10 cellular contexts compared by ENCODE assay signal in genomic region chr4:152663203-152664066, GRCh38. TPM values are rescaled to one million over a fixed set of nuclear protein-coding genes. Genes with fewer than 3 reads are reported as not detected.
DNase-seq lines count a peak whose midpoint lies in the region; ATAC-seq and TF ChIP-seq lines count a peak whose summit lies in the region.
"Had no signal": no experiment of that assay in that cellular context is flagged by ENCODE, and none has a peak within 500 bp of the region (broad histone marks: within the 10 kb centered on the region; RNA-seq: fewer than 3 reads in every experiment).

No MANE protein-coding gene starts in this region.

- H3K27me3 Mint-ChIP-seq in CD4-positive, CD25-positive, alpha-beta regulatory T cell = no peaks in the 10 kb centered on the region
- H3K27me3 Mint-ChIP-seq in progenitor cell of endocrine pancreas = peaks cover 3% of the 10 kb centered on the region

- no peak for ATAC-seq in CD4-positive, CD25-positive, alpha-beta regulatory T cell (ENCODE audit: low read depth in 2 of 2)
- peak; percentile 60 for ATAC-seq in GM19455 (IDR thresholded peaks at IDR 0.05; ENCODE audit: unreplicated experiment)
- ATAC-seq in HG03442 (IDR thresholded peaks at IDR 0.05; ENCODE audit: unreplicated experiment) = peak; percentile 57

- H3K9me3 ChIP-seq in CD4-positive, CD25-positive, alpha-beta regulatory T cell (ENCODE audit: control insufficient read depth in 2 of 2, low read length in 2 of 2) = peaks cover 5 to 8% of the 10 kb centered on the region in 2 experiments
- H3K9me3 ChIP-seq: sigmoid colon had no signal

- peak overlapping the region; percentile 38 for H3K4me3 ChIP-seq in CD4-positive, CD25-positive, alpha-beta regulatory T cell (ENCODE audit: low read depth, low read length)
- no peak overlapping the region for H3K4me3 ChIP-seq in astrocyte of the spinal cord (ENCODE audit: low read depth, low read length)
- H3K4me3 ChIP-seq: sigmoid colon had no signal

- peaks cover 26% of the 10 kb centered on the region for H3K4me1 ChIP-seq in CD4-positive, CD25-positive, alpha-beta regulatory T cell (ENCODE audit: control insufficient read depth, insufficient read depth, low read length, poor library complexity, severe bottlenecking)
- H3K4me1 ChIP-seq: sigmoid colon had no signal

- H3K4me1 Mint-ChIP-seq in CD4-positive, CD25-positive, alpha-beta regulatory T cell = peaks cover 41 to 55% (median 45%) of the 10 kb centered on the region in 4 donors
- no peaks in the 10 kb centered on the region for H3K4me1 Mint-ChIP-seq in progenitor cell of endocrine pancreas (ENCODE audit: low read depth)

- no peaks in the 10 kb centered on the region for H3K27me3 ChIP-seq in CD4-positive, CD25-positive, alpha-beta regulatory T cell (ENCODE audit: control insufficient read depth, insufficient read depth, low read length)
- H3K27me3 ChIP-seq: sigmoid colon had no signal

- H3K27ac ChIP-seq in CD4-positive, CD25-positive, alpha-beta regulatory T cell (ENCODE audit: insufficient read depth, low read length, poor library complexity, severe bottlenecking) = peak overlapping the region; percentile 30
- H3K27ac ChIP-seq: sigmoid colon had no signal

- in situ Hi-C loops in astrocyte of the spinal cord (cut with HindIII; ENCODE audit: low sequenced_read_pairs) = no loop called here

- peak overlapping the region; percentile 74 to 81 (median 76) for H3K27ac Mint-ChIP-seq in CD4-positive, CD25-positive, alpha-beta regulatory T cell
- H3K27ac Mint-ChIP-seq in progenitor cell of endocrine pancreas = no peak overlapping the region

- H3K9me3 Mint-ChIP-seq in CD4-positive, CD25-positive, alpha-beta regulatory T cell = peaks cover 0 to 9% (median 7%) of the 10 kb centered on the region in 7 donors
- peaks cover 4% of the 10 kb centered on the region for H3K9me3 Mint-ChIP-seq in progenitor cell of endocrine pancreas (ENCODE audit: low read depth)

- peak in 1 of 3 donors; percentile 39 for DNase-seq in CD4-positive, CD25-positive, alpha-beta regulatory T cell
- DNase-seq in astrocyte of the spinal cord (ENCODE audit: low read depth, low spot score) (peak; percentile 5), NCI-H2196 treated with DMSO at 0.1 percent for 48 hours (lab: John Stamatoyannopoulos, UW; ENCODE audit: unreplicated experiment) (no peak), hypothalamus (lab: John Stamatoyannopoulos, UW) (no peak), progenitor cell of endocrine pancreas (ENCODE audit: low spot score, unreplicated experiment) (no peak), NCI-H510A (lab: John Stamatoyannopoulos, UW) (no peak)
- DNase-seq: effector memory CD4-positive, alpha-beta T cell; sigmoid colon had no signal

- H3K36me3 ChIP-seq in CD4-positive, CD25-positive, alpha-beta regulatory T cell (ENCODE audit: control insufficient read depth, insufficient read depth, low read length) = peaks cover 10% of the 10 kb centered on the region
- H3K36me3 ChIP-seq: sigmoid colon had no signal

- H3K36me3 Mint-ChIP-seq in CD4-positive, CD25-positive, alpha-beta regulatory T cell = peaks cover 44% of the 10 kb centered on the region
- no peaks in the 10 kb centered on the region for H3K36me3 Mint-ChIP-seq in progenitor cell of endocrine pancreas (ENCODE audit: insufficient read depth)

- H3K4me3 Mint-ChIP-seq in CD4-positive, CD25-positive, alpha-beta regulatory T cell = peak overlapping the region in 3 of 4 donors; percentile 8 to 48 (median 42)
- H3K4me3 Mint-ChIP-seq in progenitor cell of endocrine pancreas (ENCODE audit: low read depth) = no peak overlapping the region

- no peak for TF ChIP-seq CTCF in astrocyte of the spinal cord (IDR thresholded peaks at IDR 0.05; ENCODE audit: low read depth, low read length)
- no peak for TF ChIP-seq CTCF in progenitor cell of endocrine pancreas (IDR thresholded peaks at IDR 0.05; ENCODE audit: unreplicated experiment)

RNA-seq across cellular contexts. Expression of gene TMEM154, which starts 16.4 kb away (rescaled TPM):
- total RNA-seq in CD4-positive, CD25-positive, alpha-beta regulatory T cell = 36.3 TPM
- 10 to 100 TPM; 53.0 to 62.4 (median 57.0) TPM for polyA plus RNA-seq in CD4-positive, CD25-positive, alpha-beta regulatory T cell
- 0.46 and 0.53 TPM in 2 replicates for total RNA-seq in progenitor cell of endocrine pancreas

Comparison
In these comparisons a context has a peak if more than half of its experiments do, and no peak if none do; other contexts are left out.
1. ATAC-seq: peak in GM19455 (single experiment) and HG03442 (single experiment); none in CD4-positive, CD25-positive, alpha-beta regulatory T cell (0 of 2).
2. RNA of gene TMEM154, which starts 16.4 kb away (total RNA-seq): 36.3 TPM in CD4-positive, CD25-positive, alpha-beta regulatory T cell (single experiment); 0.46 to 0.53 TPM in progenitor cell of endocrine pancreas; every median in the first group is over 10 times any median in the second.